8 cellular contexts compared by ENCODE assay signal in genomic region chr11:3512138-3512551, GRCh38.
DNase-seq lines count a peak whose midpoint lies in the region; TF ChIP-seq lines count a peak whose summit lies in the region.
"Not testable (repeated sequence)": the region's sequence is repeated elsewhere in the genome, so short reads cannot be mapped to it uniquely, and the experiment has no call there.

No MANE protein-coding gene starts in this region.

- peak overlapping the region; percentile 2 for H3K4me3 ChIP-seq in parathyroid adenoma (ENCODE audit: low read depth, low read length)

- H3K4me2 ChIP-seq in parathyroid adenoma (ENCODE audit: low read length) = not testable (repeated sequence)

- peak overlapping the region; percentile 94 for H3K27ac ChIP-seq in parathyroid adenoma

- H3K9me3 Mint-ChIP-seq in Calu3 (ENCODE audit: low read depth, unreplicated experiment); brain: not testable (repeated sequence)

- H3K27me3 Mint-ChIP-seq in Calu3 (ENCODE audit: unreplicated experiment) (peaks cover 76% of the 10 kb centered on the region), brain (peaks cover 15% of the 10 kb centered on the region)

- H3K36me3 ChIP-seq in parathyroid adenoma (ENCODE audit: control insufficient read depth, insufficient read depth, low read length) = not testable (repeated sequence)

- not testable (repeated sequence) for H3K79me2 ChIP-seq in parathyroid adenoma

- CTCF ChIA-PET in Calu3 (lab: Charles Lee) = not testable (repeated sequence)

- not testable (repeated sequence) for H3K27ac Mint-ChIP-seq in Calu3 (ENCODE audit: unreplicated experiment)
- peak overlapping the region in 3 of 5 experiments; percentile 65 to 83 (median 82) for H3K27ac Mint-ChIP-seq in brain

- H3K9me3 ChIP-seq in parathyroid adenoma (ENCODE audit: control insufficient read depth, low read length) = not testable (repeated sequence)

- intact Hi-C loops in Calu3 (cut with micrococcal nuclease; ENCODE audit: unreplicated experiment) = not testable (repeated sequence)

- H3K4me1 Mint-ChIP-seq in Calu3 (ENCODE audit: low read depth, unreplicated experiment) (peaks cover 11% of the 10 kb centered on the region), brain (peaks cover 33% of the 10 kb centered on the region)

- H3K27me3 ChIP-seq in parathyroid adenoma (ENCODE audit: control insufficient read depth, insufficient read depth, low read length) = not testable (repeated sequence)

- not testable (repeated sequence) for H3K4me1 ChIP-seq in parathyroid adenoma

- TF ChIP-seq CTCF in Calu3 (IDR thresholded peaks at IDR 0.05; ENCODE audit: unreplicated experiment); brain (conservative IDR thresholded peaks at IDR 0.05); parathyroid adenoma (IDR thresholded peaks at IDR 0.05): not testable (repeated sequence)

- H3K4me3 Mint-ChIP-seq in Calu3 (ENCODE audit: low read depth, unreplicated experiment) (peak overlapping the region; percentile 35), brain (peak overlapping the region in 4 of 5 experiments; percentile 12 to 70 (median 63))

- H3K9ac ChIP-seq in parathyroid adenoma = not testable (repeated sequence)

- DNase-seq in Calu3 (peak; percentile 41), NCI-H2227 (lab: John Stamatoyannopoulos, UW; ENCODE audit: unreplicated experiment) (peak; percentile 19), activated T-helper 1 cell treated with Interleukin-2 at 50 U/mL for 16 hours (ENCODE audit: low read depth) (peak; percentile 42), iPS-NIHi7 (ENCODE audit: extremely low spot score) (peak; percentile 6)
- peak; percentile 22 for DNase-seq in activated CD4-positive, CD25-positive, alpha-beta regulatory T cell treated with anti-CD3 and anti-CD28 coated beads, Interleukin-2, amount 50 U/mL, for 16 hours (ENCODE audit: low read depth, low spot score)
- DNase-seq in stimulated activated CD8-positive, alpha-beta memory T cell treated with anti-CD3 and anti-CD28 coated beads, Interleukin-12 subunit alpha, Interleukin-12 subunit beta, amount 100 ng/mL, for 1 hour (ENCODE audit: low read depth) = peak; percentile 1

- BruUV-seq in Calu3 (replicated peaks; lab: Mats Ljungman, UMichigan) = not testable (repeated sequence)

- H2AFZ ChIP-seq in parathyroid adenoma = not testable (repeated sequence)

- H3K36me3 Mint-ChIP-seq in Calu3 (ENCODE audit: insufficient read depth, unreplicated experiment); brain: not testable (repeated sequence)

Comparison
In these comparisons a context has a peak if more than half of its experiments do, and no peak if none do; other contexts are left out.
1. Peak in every context shown above with its lines: DNase-seq, H3K4me3 ChIP-seq and H3K27ac ChIP-seq.